1 cellular context compared by ENCODE assay signal in the genomic region with DNA sequence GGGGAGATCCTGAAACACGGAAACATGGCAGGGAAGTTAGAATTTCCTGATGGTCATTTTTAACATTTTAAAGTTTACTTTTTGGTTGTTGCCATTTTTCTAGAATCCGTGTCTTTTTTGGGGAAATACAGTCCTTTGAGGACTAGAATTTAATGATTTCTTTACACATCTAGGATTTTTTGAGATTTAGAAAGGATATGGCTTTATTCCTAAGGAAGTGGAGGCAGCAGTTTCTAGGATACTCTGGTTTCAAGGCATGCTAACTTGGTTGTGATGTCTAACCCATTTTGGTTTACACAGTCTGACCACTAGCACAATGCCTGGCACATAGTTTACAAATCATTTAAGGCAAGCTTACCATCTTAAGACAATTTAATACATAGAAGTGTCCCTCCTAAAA.
TF ChIP-seq lines count a peak whose summit lies in the region.

No MANE protein-coding gene starts in this region.

TF ChIP-seq in GM12878, 131 proteins besides CTCF, POLR2A, EP300 and RAD21:
- TF ChIP-seq, protein P1, sequence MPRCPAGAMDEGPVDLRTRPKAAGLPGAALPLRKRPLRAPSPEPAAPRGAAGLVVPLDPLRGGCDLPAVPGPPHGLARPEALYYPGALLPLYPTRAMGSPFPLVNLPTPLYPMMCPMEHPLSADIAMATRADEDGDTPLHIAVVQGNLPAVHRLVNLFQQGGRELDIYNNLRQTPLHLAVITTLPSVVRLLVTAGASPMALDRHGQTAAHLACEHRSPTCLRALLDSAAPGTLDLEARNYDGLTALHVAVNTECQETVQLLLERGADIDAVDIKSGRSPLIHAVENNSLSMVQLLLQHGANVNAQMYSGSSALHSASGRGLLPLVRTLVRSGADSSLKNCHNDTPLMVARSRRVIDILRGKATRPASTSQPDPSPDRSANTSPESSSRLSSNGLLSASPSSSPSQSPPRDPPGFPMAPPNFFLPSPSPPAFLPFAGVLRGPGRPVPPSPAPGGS (IDR thresholded peaks at IDR 0.05; ENCODE audit: borderline replicate concordance, insufficient read depth, low read depth, low read length, poor library complexity, severe bottlenecking), result no peak
- no peak for TF ChIP-seq MXI1 (IDR thresholded peaks at IDR 0.05; ENCODE audit: low read depth, low read length)
- TF ChIP-seq HDGF (IDR thresholded peaks at IDR 0.05), result no peak
- TF ChIP-seq CEBPB (IDR thresholded peaks at IDR 0.05; ENCODE audit: borderline replicate concordance in 1 of 2, low read depth in 2 of 2, low read length in 2 of 2), result no peak
- no peak for TF ChIP-seq CREM (IDR thresholded peaks at IDR 0.05; ENCODE audit: low read depth)
- TF ChIP-seq CREB1 (IDR thresholded peaks at IDR 0.05; ENCODE audit: low read depth), result no peak
- no peak for TF ChIP-seq HDAC6 (IDR thresholded peaks at IDR 0.05; ENCODE audit: unreplicated experiment)
- TF ChIP-seq, protein P2, sequence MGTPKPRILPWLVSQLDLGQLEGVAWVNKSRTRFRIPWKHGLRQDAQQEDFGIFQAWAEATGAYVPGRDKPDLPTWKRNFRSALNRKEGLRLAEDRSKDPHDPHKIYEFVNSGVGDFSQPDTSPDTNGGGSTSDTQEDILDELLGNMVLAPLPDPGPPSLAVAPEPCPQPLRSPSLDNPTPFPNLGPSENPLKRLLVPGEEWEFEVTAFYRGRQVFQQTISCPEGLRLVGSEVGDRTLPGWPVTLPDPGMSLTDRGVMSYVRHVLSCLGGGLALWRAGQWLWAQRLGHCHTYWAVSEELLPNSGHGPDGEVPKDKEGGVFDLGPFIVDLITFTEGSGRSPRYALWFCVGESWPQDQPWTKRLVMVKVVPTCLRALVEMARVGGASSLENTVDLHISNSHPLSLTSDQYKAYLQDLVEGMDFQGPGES (IDR thresholded peaks at IDR 0.05), result no peak
- no peak for TF ChIP-seq SMAD5 (IDR thresholded peaks at IDR 0.05; ENCODE audit: low read depth)
- TF ChIP-seq RUNX3 (IDR thresholded peaks at IDR 0.05; ENCODE audit: low read length), result no peak
- TF ChIP-seq, protein P3, sequence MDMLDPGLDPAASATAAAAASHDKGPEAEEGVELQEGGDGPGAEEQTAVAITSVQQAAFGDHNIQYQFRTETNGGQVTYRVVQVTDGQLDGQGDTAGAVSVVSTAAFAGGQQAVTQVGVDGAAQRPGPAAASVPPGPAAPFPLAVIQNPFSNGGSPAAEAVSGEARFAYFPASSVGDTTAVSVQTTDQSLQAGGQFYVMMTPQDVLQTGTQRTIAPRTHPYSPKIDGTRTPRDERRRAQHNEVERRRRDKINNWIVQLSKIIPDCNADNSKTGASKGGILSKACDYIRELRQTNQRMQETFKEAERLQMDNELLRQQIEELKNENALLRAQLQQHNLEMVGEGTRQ (IDR thresholded peaks at IDR 0.05; ENCODE audit: borderline replicate concordance, low read depth, low read length), result no peak
- no peak for TF ChIP-seq RB1 (IDR thresholded peaks at IDR 0.05; ENCODE audit: borderline replicate concordance)
- TF ChIP-seq ZZZ3 (IDR thresholded peaks at IDR 0.05; ENCODE audit: control insufficient read depth, insufficient read length, low read depth), result no peak
- TF ChIP-seq RFX5 (IDR thresholded peaks at IDR 0.05; ENCODE audit: low read depth, low read length), result no peak
